8 cellular contexts compared by ENCODE assay signal in the genomic region with DNA sequence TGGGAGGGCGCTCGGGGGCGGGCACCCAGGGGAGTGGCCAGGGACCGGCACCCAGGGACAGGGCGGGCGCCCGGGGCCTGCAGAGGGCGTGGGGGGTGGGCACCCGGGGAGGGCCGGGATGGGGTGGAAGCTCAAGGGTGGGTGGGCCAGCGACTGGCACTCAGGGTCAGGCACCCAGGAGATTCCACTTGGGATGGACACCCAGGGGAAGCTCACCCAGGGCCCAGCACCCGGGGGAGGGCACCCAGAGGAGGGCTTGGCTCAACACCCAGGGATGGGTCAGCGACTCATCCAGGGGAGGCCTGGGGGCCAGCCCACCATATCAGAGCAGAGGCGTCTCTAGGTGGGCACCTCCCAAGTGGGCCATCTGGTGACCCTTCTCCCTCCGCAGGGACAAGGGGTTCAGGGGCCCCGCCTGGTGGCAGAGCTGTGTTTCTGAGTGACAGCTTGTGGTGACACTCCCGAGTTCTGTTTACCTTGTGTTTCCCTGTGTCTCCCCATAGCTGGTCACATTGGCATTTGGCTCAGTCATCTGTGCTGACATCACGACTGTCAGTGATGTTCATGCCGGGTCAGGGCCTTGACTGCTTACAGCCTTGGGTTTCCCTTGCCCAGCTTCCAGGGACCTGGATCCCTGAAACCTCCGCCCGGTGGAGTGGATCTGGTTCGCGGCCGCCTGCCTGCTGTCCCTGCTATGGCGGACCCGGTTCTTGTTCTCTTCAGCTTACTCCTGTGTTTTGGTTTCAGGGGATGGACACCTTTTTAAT. TPM values are rescaled to one million over a fixed set of nuclear protein-coding genes. Genes with fewer than 3 reads are reported as not detected.
A peak's percentile ranks its signal among the peaks of the same experiment; 100 is the strongest.
DNase-seq lines count a peak whose midpoint lies in the region; ATAC-seq and TF ChIP-seq lines count a peak whose summit lies in the region.

No MANE protein-coding gene starts in this region.

- H4K8ac ChIP-seq in trophoblast cell (ENCODE audit: low read depth, low read length) = peak overlapping the region; percentile 73

- H3K4me3 Mint-ChIP-seq in activated naive CD8-positive, alpha-beta T cell treated with anti-CD3 and anti-CD28 coated beads, Interleukin-2, amount 50 U/mL, for 24 hours = peak overlapping the region; percentile 86

- peak overlapping the region; percentile 79 for H4K91ac ChIP-seq in trophoblast cell (ENCODE audit: low read depth, low read length)

- no peak for TF ChIP-seq POLR2A in uterus (IDR thresholded peaks at IDR 0.05)

- H3K27me3 ChIP-seq in cardiac muscle cell = no peaks in the 10 kb centered on the region
- H3K27me3 ChIP-seq in trophoblast cell (ENCODE audit: insufficient read depth, low read length) = no peaks in the 10 kb centered on the region
- H3K27me3 ChIP-seq in uterus = no peaks in the 10 kb centered on the region

- no peaks in the 10 kb centered on the region for H3K27me3 Mint-ChIP-seq in activated naive CD8-positive, alpha-beta T cell treated with anti-CD3 and anti-CD28 coated beads, Interleukin-2, amount 50 U/mL, for 24 hours

- no peak overlapping the region for H3K23ac ChIP-seq in trophoblast cell (ENCODE audit: low read length)

- no peak overlapping the region for H2BK12ac ChIP-seq in trophoblast cell (ENCODE audit: low read length)

- no CpG with 5 or more reads among the region's 26 CpGs for WGBS in trophoblast cell (ENCODE audit: extremely low coverage, insufficient coverage, insufficient read length)

- H3K27ac Mint-ChIP-seq in activated naive CD8-positive, alpha-beta T cell treated with anti-CD3 and anti-CD28 coated beads, Interleukin-2, amount 50 U/mL, for 24 hours = peak overlapping the region; percentile 68

- peak; percentile 92 for DNase-seq in DMS53 (lab: John Stamatoyannopoulos, UW)
- DNase-seq in GM20000 (ENCODE audit: low spot score) = peak; percentile 74
- DNase-seq in RKO (ENCODE audit: low spot score) = peak; percentile 87
- peak; percentile 62 for DNase-seq in activated naive CD8-positive, alpha-beta T cell treated with anti-CD3 and anti-CD28 coated beads, Interleukin-2, amount 50 U/mL, for 24 hours
- DNase-seq in cardiac muscle cell (ENCODE audit: low read depth in 1 of 2, low spot score in 1 of 2) = peak; percentile 57 to 60
- DNase-seq in trophoblast cell = peak; percentile 64 to 69
- DNase-seq in uterus = peak in 1 of 2 donors; percentile 70

- peak overlapping the region; percentile 83 for H3K4me2 ChIP-seq in trophoblast cell (ENCODE audit: low read length)

- intact Hi-C loops in uterus (cut with DNase I; ENCODE audit: low total_unique reads) = no loop called here

- H2BK5ac ChIP-seq in trophoblast cell (ENCODE audit: low read depth, low read length, poor library complexity) = peak overlapping the region; percentile 7

- peak overlapping the region; percentile 63 for H2AK5ac ChIP-seq in trophoblast cell (ENCODE audit: low read length)

- ATAC-seq in HG03575 (IDR thresholded peaks at IDR 0.05; ENCODE audit: extremely low read depth, insufficient number of reproducible peaks, low FRiP score, unreplicated experiment) = peak; percentile 6
- ATAC-seq in activated naive CD8-positive, alpha-beta T cell treated with anti-CD3 and anti-CD28 coated beads, Interleukin-2, amount 50 U/mL, for 24 hours = peak; percentile 80

- H3K9ac ChIP-seq in trophoblast cell (ENCODE audit: low read length) = peak overlapping the region; percentile 87

- H3K4me3 ChIP-seq in cardiac muscle cell (peak overlapping the region; percentile 38), trophoblast cell (ENCODE audit: low read depth, low read length) (peak overlapping the region; percentile 95), uterus (peak overlapping the region; percentile 62 to 77)

- peaks cover 34% of the 10 kb centered on the region for H3K4me1 Mint-ChIP-seq in activated naive CD8-positive, alpha-beta T cell treated with anti-CD3 and anti-CD28 coated beads, Interleukin-2, amount 50 U/mL, for 24 hours

- H3K36me3 ChIP-seq in cardiac muscle cell = no peaks in the 10 kb centered on the region
- H3K36me3 ChIP-seq in trophoblast cell (ENCODE audit: control insufficient read depth in 1 of 2, insufficient read depth in 2 of 2, low read length in 2 of 2) = peaks cover 0 to 4% of the 10 kb centered on the region in 2 experiments
- H3K36me3 ChIP-seq in uterus = no peaks in the 10 kb centered on the region

- H3K79me1 ChIP-seq in trophoblast cell (ENCODE audit: low read length) = peaks cover 21% of the 10 kb centered on the region

- peak overlapping the region; percentile 41 for H3K14ac ChIP-seq in trophoblast cell (ENCODE audit: low read length)

- H3K4me1 ChIP-seq in cardiac muscle cell (ENCODE audit: low read depth) (no peaks in the 10 kb centered on the region), trophoblast cell (ENCODE audit: control insufficient read depth in 1 of 2, insufficient read depth in 2 of 2, low read length in 2 of 2) (peaks cover 21 to 23% of the 10 kb centered on the region in 2 experiments), uterus (peaks cover 0 to 8% of the 10 kb centered on the region in 2 donors)

- H3K27ac ChIP-seq in cardiac muscle cell (peak overlapping the region; percentile 96), trophoblast cell (ENCODE audit: low read depth, low read length) (no peak overlapping the region), uterus (peak overlapping the region; percentile 89 to 99)

- H3K79me2 ChIP-seq in trophoblast cell (ENCODE audit: control insufficient read depth, insufficient read depth, low read length, poor library complexity) = peaks cover 8% of the 10 kb centered on the region

- H3K9me3 ChIP-seq in cardiac muscle cell (ENCODE audit: low read depth) (no peaks in the 10 kb centered on the region), trophoblast cell (ENCODE audit: insufficient read depth, low read depth, low read length) (no peaks in the 10 kb centered on the region), uterus (no peaks in the 10 kb centered on the region)

- H3K4ac ChIP-seq in trophoblast cell (ENCODE audit: low read depth, low read length) = peak overlapping the region; percentile 59

- H3K18ac ChIP-seq in trophoblast cell (ENCODE audit: low read length) = peak overlapping the region; percentile 57

- no peaks in the 10 kb centered on the region for H3K9me3 Mint-ChIP-seq in activated naive CD8-positive, alpha-beta T cell treated with anti-CD3 and anti-CD28 coated beads, Interleukin-2, amount 50 U/mL, for 24 hours

- peak overlapping the region; percentile 11 for H2AFZ ChIP-seq in trophoblast cell (ENCODE audit: insufficient read depth, low read length, poor library complexity)

- H3K36me3 Mint-ChIP-seq in activated naive CD8-positive, alpha-beta T cell treated with anti-CD3 and anti-CD28 coated beads, Interleukin-2, amount 50 U/mL, for 24 hours (ENCODE audit: low read depth) = no peaks in the 10 kb centered on the region

- TF ChIP-seq CTCF in GM20000 (IDR thresholded peaks at IDR 0.05; ENCODE audit: extremely low read depth, missing control alignments) (no peak), cardiac muscle cell (IDR thresholded peaks at IDR 0.05; ENCODE audit: low read depth, low read length) (peak; percentile 37), uterus (IDR thresholded peaks at IDR 0.05) (peak in 3 of 4 experiments; percentile 15 to 44 (median 23))

- peak overlapping the region; percentile 83 for H4K12ac ChIP-seq in trophoblast cell (ENCODE audit: low read depth, low read length)

- H2BK120ac ChIP-seq in trophoblast cell (ENCODE audit: insufficient read depth, low read length, poor library complexity) = no peak overlapping the region

RNA-seq across cellular contexts. Expression of a gene that starts 0.7 kb away (rescaled TPM):
- total RNA-seq in cardiac muscle cell (4.8 and 5.1 TPM in 2 replicates), uterus (10 to 100 TPM in 2 of 4 donors, 1 to 10 TPM in 2; 3.3 to 13.5 (median 7.5) TPM)
- polyA plus RNA-seq in cardiac muscle cell = 6.4 and 8.3 TPM in 2 replicates
- polyA plus RNA-seq in trophoblast cell (2013) = 1.2 and 1.4 TPM in 2 replicates

RNA-seq across cellular contexts. Expression of a gene that starts 16.6 kb away (rescaled TPM):
- total RNA-seq in cardiac muscle cell (0.51 and 0.88 TPM in 2 replicates), uterus (10 to 100 TPM in 2 of 4 donors, 1 to 10 TPM in 2; 2.6 to 25.8 (median 10.7) TPM)
- 0.10 and 0.13 TPM in 2 replicates for polyA plus RNA-seq in cardiac muscle cell
- polyA plus RNA-seq in trophoblast cell (2013) = 0.38 and 0.51 TPM in 2 replicates

RNA-seq across cellular contexts. Expression of a gene that starts 26.3 kb away (rescaled TPM):
- total RNA-seq in cardiac muscle cell = 354 and 408 TPM in 2 replicates
- 394 and 450 TPM in 2 replicates for polyA plus RNA-seq in cardiac muscle cell
- polyA plus RNA-seq in trophoblast cell (2013) = 235 and 242 TPM in 2 replicates
- total RNA-seq in uterus = 100 to 1,000 TPM; 124 to 406 (median 289) TPM

RNA-seq across cellular contexts. Expression of a gene that starts 41.5 kb away (rescaled TPM):
- 191 and 390 TPM in 2 replicates for total RNA-seq in cardiac muscle cell
- 87.1 and 121 TPM in 2 replicates for polyA plus RNA-seq in cardiac muscle cell
- polyA plus RNA-seq in trophoblast cell (2013) = 6.4 and 7.0 TPM in 2 replicates
- 10 to 100 TPM in 2 of 4 donors, 1 to 10 TPM in 2; 5.9 to 53.2 (median 22.4) TPM for total RNA-seq in uterus

RNA-seq across cellular contexts. Expression of a gene that starts 57.3 kb away (rescaled TPM):
- 106 and 139 TPM in 2 replicates for total RNA-seq in cardiac muscle cell
- 144 and 193 TPM in 2 replicates for polyA plus RNA-seq in cardiac muscle cell
- 87.0 and 91.4 TPM in 2 replicates for polyA plus RNA-seq in trophoblast cell (2013)
- total RNA-seq in uterus = 10 to 100 TPM; 19.4 to 43.4 (median 33.6) TPM

Comparison
In these comparisons a context has a peak if more than half of its experiments do, and no peak if none do; other contexts are left out.
1. H3K4me3 ChIP-seq: peak in every context shown above with its lines; median percentile 95 in trophoblast cell; 70 in uterus; 38 in cardiac muscle cell.